ENCODE assay signal across 9 cellular contexts in the genomic region with DNA sequence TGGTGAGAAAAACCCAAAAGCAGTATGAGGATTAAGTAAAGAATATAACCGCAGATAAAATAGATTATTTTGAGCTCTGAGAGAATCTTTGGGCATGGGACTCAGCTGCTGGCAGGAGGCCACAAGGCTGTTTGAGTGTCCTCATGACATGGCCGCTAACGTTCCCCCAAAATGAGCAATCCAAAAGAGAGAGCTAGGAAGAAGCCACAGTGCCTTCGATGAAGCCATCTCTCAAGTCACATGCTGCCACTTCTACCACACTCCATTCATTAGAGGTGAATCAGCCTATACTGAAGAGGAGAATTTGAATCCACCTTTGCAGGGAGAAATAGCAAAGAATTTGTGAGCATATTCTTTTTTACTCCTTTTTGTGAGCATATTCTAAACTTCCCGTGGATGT. TPM values are rescaled to one million over a fixed set of nuclear protein-coding genes. Genes with fewer than 3 reads are reported as not detected.
DNase-seq lines count a peak whose midpoint lies in the region.
"Had no signal": no experiment of that assay in that cellular context is flagged by ENCODE, and none has a peak within 500 bp of the region (broad histone marks: within the 10 kb centered on the region; RNA-seq: fewer than 3 reads in every experiment).

No MANE protein-coding gene starts in this region.

- H3K4me3 ChIP-seq in rectal smooth muscle tissue (ENCODE audit: low read length) = peak overlapping the region; percentile 32

- no peaks in the 10 kb centered on the region for H3K27me3 Mint-ChIP-seq in activated T-cell treated with anti-CD3 and anti-CD28 coated beads, Interleukin-2, amount 50 U/mL, for 24 hours

- peaks cover 22% of the 10 kb centered on the region for H3K4me1 Mint-ChIP-seq in activated T-cell treated with anti-CD3 and anti-CD28 coated beads, Interleukin-2, amount 50 U/mL, for 24 hours (ENCODE audit: low read depth)

- H3K9me3 Mint-ChIP-seq in activated T-cell treated with anti-CD3 and anti-CD28 coated beads, Interleukin-2, amount 50 U/mL, for 24 hours = no peaks in the 10 kb centered on the region

- no peaks in the 10 kb centered on the region for H3K27me3 ChIP-seq in rectal smooth muscle tissue (ENCODE audit: control insufficient read depth, insufficient read depth, low read length)

- peaks cover 4% of the 10 kb centered on the region for H3K36me3 ChIP-seq in rectal smooth muscle tissue (ENCODE audit: control insufficient read depth, insufficient read depth, low read length)

- H3K4me3 Mint-ChIP-seq in activated T-cell treated with anti-CD3 and anti-CD28 coated beads, Interleukin-2, amount 50 U/mL, for 24 hours = no peak overlapping the region

- no peak overlapping the region for H3K27ac Mint-ChIP-seq in activated T-cell treated with anti-CD3 and anti-CD28 coated beads, Interleukin-2, amount 50 U/mL, for 24 hours

- DNase-seq in DMS79 (lab: John Stamatoyannopoulos, UW) (peak; percentile 45), T1000 (lab: John Stamatoyannopoulos, UW) (peak; percentile 36), glomerular visceral epithelial cell (ENCODE audit: extremely low spot score) (peak; percentile 55), NCI-H2227 treated with DMSO at 0.1 percent for 48 hours (lab: John Stamatoyannopoulos, UW) (no peak), mesenteric fat pad (ENCODE audit: low spot score) (no peak)
- no peak for DNase-seq in activated T-cell treated with anti-CD3 and anti-CD28 coated beads, Interleukin-2, amount 50 U/mL, for 24 hours
- no peak for DNase-seq in stimulated activated CD4-positive, alpha-beta T cell treated with anti-CD3 and anti-CD28 coated beads, Interleukin-12 subunit alpha, Interleukin-12 subunit beta, amount 100 ng/mL, for 4 hours
- DNase-seq: OCI-M1 had no signal

- peak overlapping the region; percentile 98 for H3K27ac ChIP-seq in rectal smooth muscle tissue (ENCODE audit: low read depth, low read length)

- H3K4me1 ChIP-seq in rectal smooth muscle tissue (ENCODE audit: control insufficient read depth, insufficient read depth, low read length) = peaks cover 60% of the 10 kb centered on the region

- peaks cover 73% of the 10 kb centered on the region for H3K36me3 Mint-ChIP-seq in activated T-cell treated with anti-CD3 and anti-CD28 coated beads, Interleukin-2, amount 50 U/mL, for 24 hours (ENCODE audit: low read depth)

- H3K9ac ChIP-seq in rectal smooth muscle tissue (ENCODE audit: low read length) = no peak overlapping the region

RNA-seq across cellular contexts. Expression of gene ANKFY1, which starts 34.2 kb away (rescaled TPM):
- total RNA-seq in mesenteric fat pad = 51.8 TPM

Comparison
In these comparisons a context has a peak if more than half of its experiments do, and no peak if none do; other contexts are left out.
1. DNase-seq: peak in DMS79 (single experiment), T1000 (single experiment) and glomerular visceral epithelial cell (single experiment); none in activated T-cell treated with anti-CD3 and anti-CD28 coated beads, Interleukin-2, amount 50 U/mL, for 24 hours (single experiment), NCI-H2227 treated with DMSO at 0.1 percent for 48 hours (single experiment), mesenteric fat pad (single experiment) and stimulated activated CD4-positive, alpha-beta T cell treated with anti-CD3 and anti-CD28 coated beads, Interleukin-12 subunit alpha, Interleukin-12 subunit beta, amount 100 ng/mL, for 4 hours (single experiment).